In genomic region chr7:8044761-8045430, GRCh38 we compare ENCODE assay signal across 1 cellular context.
TF ChIP-seq lines count a peak whose summit lies in the region.

No MANE protein-coding gene starts in this region.

TF ChIP-seq in GM12878, 131 proteins besides CTCF, POLR2A, EP300 and RAD21 (continued from another document):
- TF ChIP-seq REST (IDR thresholded peaks at IDR 0.05; ENCODE audit: low read depth, low read length) (no peak), E2F4 (IDR thresholded peaks at IDR 0.05; ENCODE audit: low read depth, low read length) (no peak), NR2C1 (IDR thresholded peaks at IDR 0.05) (no peak), HDAC2 (IDR thresholded peaks at IDR 0.05) (no peak), HDGF (IDR thresholded peaks at IDR 0.05) (no peak), YY1 (IDR thresholded peaks at IDR 0.05; ENCODE audit: low read depth, low read length) (no peak), POLR2AphosphoS5 (IDR thresholded peaks at IDR 0.05; ENCODE audit: low read length) (no peak), WRNIP1 (IDR thresholded peaks at IDR 0.05; ENCODE audit: borderline replicate concordance, low read depth, low read length) (no peak), NFXL1 (IDR thresholded peaks at IDR 0.05; ENCODE audit: borderline replicate concordance) (no peak), IRF5 (IDR thresholded peaks at IDR 0.05; ENCODE audit: borderline replicate concordance) (no peak), SP1 (IDR thresholded peaks at IDR 0.05; ENCODE audit: low read depth, low read length) (no peak), KLF5 (IDR thresholded peaks at IDR 0.05; ENCODE audit: partially characterized antibody) (no peak), CHD2 (IDR thresholded peaks at IDR 0.05; ENCODE audit: borderline replicate concordance, low read depth, low read length) (no peak), MLLT1 (IDR thresholded peaks at IDR 0.05) (no peak)
